In genomic region chr12:27710592-27711311, GRCh38 we compare ENCODE assay signal across 1 cellular context.
TF ChIP-seq lines count a peak whose summit lies in the region.

MRPS35 (plus strand) TSS chr12:27710832; CDS start chr12:27710844, 12 bp downstream.

TF ChIP-seq in K562, 482 proteins besides CTCF, POLR2A, EP300 and RAD21 (continued from another document):
- TF ChIP-seq FOXK2 (conservative IDR thresholded peaks at IDR 0.05 in 1 of 2, IDR thresholded peaks at IDR 0.05 in 1 of 2; ENCODE audit: low read depth in 2 of 2) (peak; percentile 45 to 54; a peak in 3 of 4 replicates), HMGN3 (IDR thresholded peaks at IDR 0.05; ENCODE audit: borderline replicate concordance, extremely low read depth, insufficient read length, low read depth, low read length) (peak; percentile 89), ZNF830 (CRISPR knock-in tag; IDR thresholded peaks at IDR 0.05) (no peak), ZNF354B (CRISPR knock-in tag; IDR thresholded peaks at IDR 0.05) (no peak), NR2C2 (CRISPR knock-in tag; IDR thresholded peaks at IDR 0.05) (no peak), NR2C2 (tag; IDR thresholded peaks at IDR 0.05) (peak; percentile 42; the same call in 1 of the 2 replicates), KDM4B (IDR thresholded peaks at IDR 0.05; ENCODE audit: borderline replicate concordance in 2 of 2, low read depth in 1 of 2) (peak in 1 of 2 experiments; percentile 72; a peak in 1 of 4 replicates), ZNF239 (CRISPR knock-in tag; IDR thresholded peaks at IDR 0.05) (no peak; the same call in 1 of the 2 replicates), CBX8 (IDR thresholded peaks at IDR 0.05; ENCODE audit: borderline replicate concordance, extremely low read depth, low read depth, low read length, poor library complexity, severe bottlenecking) (no peak), IRF9 (tag; IDR thresholded peaks at IDR 0.05) (no peak)
